28 cellular contexts compared by ENCODE assay signal in the genomic region with DNA sequence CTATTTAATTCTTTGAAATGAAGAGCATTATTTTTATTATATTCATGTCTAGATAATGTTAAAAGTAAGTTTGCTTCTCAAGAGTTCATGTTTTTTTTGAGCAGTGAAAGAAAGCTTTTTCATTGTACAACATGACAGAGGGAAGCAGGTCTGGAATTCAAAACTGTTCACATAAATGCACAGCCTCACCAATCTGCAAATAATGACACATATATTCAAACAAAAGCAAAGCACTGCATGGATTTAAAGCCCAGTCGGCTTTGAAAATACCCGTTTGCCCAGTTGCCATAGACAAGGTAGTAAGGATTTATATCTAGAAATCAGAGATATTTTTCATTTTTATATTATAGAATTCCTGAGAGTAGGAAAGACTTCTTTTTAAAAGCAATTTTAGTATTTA.
"Had no signal": no experiment of that assay in that cellular context is flagged by ENCODE, and none has a peak within 500 bp of the region (broad histone marks: within the 10 kb centered on the region; RNA-seq: fewer than 3 reads in every experiment).

No MANE protein-coding gene starts in this region.

- H3K36me3 ChIP-seq: ascending aorta, left ventricle myocardium inferior, uterus had no signal

- H3K27ac Mint-ChIP-seq: activated naive CD4-positive, alpha-beta T cell treated with anti-CD3 and anti-CD28 coated beads for 36 hours; activated naive CD8-positive, alpha-beta T cell treated with anti-CD3 and anti-CD28 coated beads for 36 hours; activated T-helper 1 cell treated with anti-CD3 and anti-CD28 coated beads, Interleukin-12 subunit alpha, Interleukin-12 subunit beta, Interleukin-2, Interleukin-4 antibody, amounts not matched to agents 30 ng/mL and 10 ng/mL and 1 ng/mL, durations not matched to agents 14 hours and 24 hours and 36 hours; brain; natural killer cell treated with Interleukin-12 subunit alpha and Interleukin-12 subunit beta and Interleukin-15 and Interleukin-18, amount 100 ng/mL, for 72 hours; stimulated activated naive CD8-positive, alpha-beta T cell treated with anti-CD3 and anti-CD28 coated beads, Interleukin-15, Interleukin-2, amounts not matched to agents 100 ng/mL and 50 ng/mL, for 24 hours; type B pancreatic cell had no signal

- H3K4me3 ChIP-seq: ascending aorta, left ventricle myocardium inferior, lung, skin epidermis, uterus had no signal

- H3K9me3 Mint-ChIP-seq: activated naive CD4-positive, alpha-beta T cell treated with anti-CD3 and anti-CD28 coated beads for 36 hours; activated naive CD8-positive, alpha-beta T cell treated with anti-CD3 and anti-CD28 coated beads for 36 hours; activated T-helper 1 cell treated with anti-CD3 and anti-CD28 coated beads, Interleukin-12 subunit alpha, Interleukin-12 subunit beta, Interleukin-2, Interleukin-4 antibody, amounts not matched to agents 30 ng/mL and 10 ng/mL and 1 ng/mL, durations not matched to agents 14 hours and 24 hours and 36 hours; brain; natural killer cell treated with Interleukin-12 subunit alpha and Interleukin-12 subunit beta and Interleukin-15 and Interleukin-18, amount 100 ng/mL, for 72 hours; stimulated activated naive CD8-positive, alpha-beta T cell treated with anti-CD3 and anti-CD28 coated beads, Interleukin-15, Interleukin-2, amounts not matched to agents 100 ng/mL and 50 ng/mL, for 24 hours; type B pancreatic cell had no signal

- H3K4me1 Mint-ChIP-seq: brain had no signal

- DNase-seq: activated CD4-positive, alpha-beta T cell treated with anti-CD3 and anti-CD28 coated beads for 48 hours; activated CD4-positive, alpha-beta T cell treated with anti-CD3 and anti-CD28 coated beads, Interleukin-2, amount 50 U/mL, for 48 hours; activated CD8-positive, alpha-beta memory T cell treated with anti-CD3 and anti-CD28 coated beads for 24 hours; activated effector memory CD4-positive, alpha-beta T cell treated with anti-CD3 and anti-CD28 coated beads, Interleukin-2, amount 50 U/mL, for 16 hours; activated naive CD4-positive, alpha-beta T cell treated with anti-CD3 and anti-CD28 coated beads for 36 hours; activated naive CD8-positive, alpha-beta T cell treated with anti-CD3 and anti-CD28 coated beads for 36 hours; cortex of kidney; glutamatergic neuron; islet precursor cell; left ventricle myocardium inferior; mesendoderm; stimulated activated CD4-positive, alpha-beta T cell treated with anti-CD3 and anti-CD28 coated beads, Interleukin-12 subunit alpha, Interleukin-12 subunit beta, amount 100 ng/mL, for 4 hours; stimulated activated CD4-positive, alpha-beta T cell treated with anti-CD3 and anti-CD28 coated beads, Interleukin-4, amount 100 ng/mL, for 1 hour; substantia nigra; uterus had no signal

- H3K27me3 ChIP-seq: ascending aorta, uterus had no signal

- H3K9me3 ChIP-seq: ascending aorta, left ventricle myocardium inferior, uterus had no signal

- H3K4me3 Mint-ChIP-seq: activated naive CD4-positive, alpha-beta T cell treated with anti-CD3 and anti-CD28 coated beads for 36 hours; activated naive CD8-positive, alpha-beta T cell treated with anti-CD3 and anti-CD28 coated beads for 36 hours; activated T-helper 1 cell treated with anti-CD3 and anti-CD28 coated beads, Interleukin-12 subunit alpha, Interleukin-12 subunit beta, Interleukin-2, Interleukin-4 antibody, amounts not matched to agents 30 ng/mL and 10 ng/mL and 1 ng/mL, durations not matched to agents 14 hours and 24 hours and 36 hours; brain; natural killer cell treated with Interleukin-12 subunit alpha and Interleukin-12 subunit beta and Interleukin-15 and Interleukin-18, amount 100 ng/mL, for 72 hours; stimulated activated naive CD8-positive, alpha-beta T cell treated with anti-CD3 and anti-CD28 coated beads, Interleukin-15, Interleukin-2, amounts not matched to agents 100 ng/mL and 50 ng/mL, for 24 hours; type B pancreatic cell had no signal

- H3K27me3 Mint-ChIP-seq: activated naive CD8-positive, alpha-beta T cell treated with anti-CD3 and anti-CD28 coated beads for 36 hours; stimulated activated naive CD8-positive, alpha-beta T cell treated with anti-CD3 and anti-CD28 coated beads, Interleukin-15, Interleukin-2, amounts not matched to agents 100 ng/mL and 50 ng/mL, for 24 hours; type B pancreatic cell had no signal

- FAIRE-seq: endothelial cell of umbilical vein, frontal cortex, TTC549 had no signal

- ATAC-seq: natural killer cell treated with Interleukin-12 subunit alpha and Interleukin-12 subunit beta and Interleukin-15 and Interleukin-18, amount 100 ng/mL, for 72 hours; sciatic nerve had no signal

- H3K27ac ChIP-seq: ascending aorta, left ventricle myocardium inferior, skin epidermis, uterus, VCaP had no signal

- H3K4me1 ChIP-seq: ascending aorta, uterus had no signal
